10 cellular contexts compared by ENCODE assay signal in genomic region chr5:80967500-80968181, GRCh38. TPM values are rescaled to one million over a fixed set of nuclear protein-coding genes. Genes with fewer than 3 reads are reported as not detected.
DNase-seq lines count a peak whose midpoint lies in the region; ATAC-seq and TF ChIP-seq lines count a peak whose summit lies in the region.
"Had no signal": no experiment of that assay in that cellular context is flagged by ENCODE, and none has a peak within 500 bp of the region (broad histone marks: within the 10 kb centered on the region; RNA-seq: fewer than 3 reads in every experiment).

No MANE protein-coding gene starts in this region.

- no peak overlapping the region for H3K4me3 ChIP-seq in prostate gland

- TF ChIP-seq POLR2A in prostate gland (IDR thresholded peaks at IDR 0.05) = no peak

- WGBS in prostate gland = 15% methylated on average over 2 of the region's 2 CpGs

- no peaks in the 10 kb centered on the region for H3K9me3 ChIP-seq in prostate gland

- no peaks in the 10 kb centered on the region for H3K27me3 ChIP-seq in prostate gland (replicated peaks; ENCODE audit: insufficient read depth)

- peak overlapping the region; percentile 51 to 56 for H3K27ac ChIP-seq in prostate gland

- TF ChIP-seq CTCF in prostate gland (IDR thresholded peaks at IDR 0.05) = no peak

- H3K36me3 ChIP-seq in prostate gland = no peaks in the 10 kb centered on the region

- DNase-seq in D341Med (ENCODE audit: low spot score) = peak; percentile 38
- DNase-seq in NCI-H446 treated with DMSO at 0.1 percent for 48 hours (lab: John Stamatoyannopoulos, UW) = peak; percentile 2
- DNase-seq in prostate gland (ENCODE audit: low spot score) = peak; percentile 88
- DNase-seq in stimulated activated CD4-positive, alpha-beta T cell treated with anti-CD3 and anti-CD28 coated beads, Interleukin-15, amount 100 ng/mL, for 24 hours = no peak
- DNase-seq in GF-D8 (lab: John Stamatoyannopoulos, UW) = no peak
- no peak for DNase-seq in NCI-H1105 (lab: John Stamatoyannopoulos, UW)
- DNase-seq: central memory CD4-positive, alpha-beta T cell; NCI-H526 treated with DMSO at 0.1 percent for 48 hours had no signal

- intact Hi-C loops in prostate gland (cut with DNase I) = no loop called here

- peak; percentile 62 for ATAC-seq in esophagus mucosa
- no peak for ATAC-seq in HG03571 (IDR thresholded peaks at IDR 0.05; ENCODE audit: unreplicated experiment)

- no peaks in the 10 kb centered on the region for H3K4me1 ChIP-seq in prostate gland (replicated peaks)

RNA-seq across cellular contexts. Expression of gene RASGRF2, which starts 7.5 kb away (rescaled TPM):
- total RNA-seq in esophagus mucosa (1.1 TPM), prostate gland (1 to 10 TPM; 3.0 to 7.6 TPM)

Comparison
In these comparisons a context has a peak if more than half of its experiments do, and no peak if none do; other contexts are left out.
1. DNase-seq: peak in D341Med (single experiment), NCI-H446 treated with DMSO at 0.1 percent for 48 hours (single experiment) and prostate gland (single experiment); none in stimulated activated CD4-positive, alpha-beta T cell treated with anti-CD3 and anti-CD28 coated beads, Interleukin-15, amount 100 ng/mL, for 24 hours (single experiment), GF-D8 (single experiment) and NCI-H1105 (single experiment).